Comparison of ENCODE assay signal across 1 cellular context in genomic region chr1:46370214-46370633, GRCh38.
TF ChIP-seq lines count a peak whose summit lies in the region.

No MANE protein-coding gene starts in this region.

TF ChIP-seq in HCT116, 20 proteins besides CTCF, POLR2A, EP300 and RAD21 (continued from another document):
- no peak for TF ChIP-seq SRF (IDR thresholded peaks at IDR 0.05; ENCODE audit: low read depth)
- no peak for TF ChIP-seq ELF1 (IDR thresholded peaks at IDR 0.05; ENCODE audit: borderline replicate concordance, low read depth)
- TF ChIP-seq CBX3 (IDR thresholded peaks at IDR 0.05; ENCODE audit: low read depth): no peak
- TF ChIP-seq FOSL1 (IDR thresholded peaks at IDR 0.05; ENCODE audit: low read depth): no peak
- no peak for TF ChIP-seq EGR1 (IDR thresholded peaks at IDR 0.05; ENCODE audit: low read depth)
- no peak for TF ChIP-seq REST (IDR thresholded peaks at IDR 0.05; ENCODE audit: low read depth)
- no peak for TF ChIP-seq POLR2AphosphoS5 (IDR thresholded peaks at IDR 0.05; ENCODE audit: low read depth, low read length)
- no peak for TF ChIP-seq TCF7L2 (IDR thresholded peaks at IDR 0.05; ENCODE audit: borderline replicate concordance, extremely low read depth, insufficient read depth, insufficient read length)
- no peak for TF ChIP-seq SP1 (IDR thresholded peaks at IDR 0.05; ENCODE audit: low read depth)
